Comparison of ENCODE assay signal across 9 cellular contexts in genomic region chr21:34582506-34583150, GRCh38. TPM values are rescaled to one million over a fixed set of nuclear protein-coding genes. Genes with fewer than 3 reads are reported as not detected.
DNase-seq lines count a peak whose midpoint lies in the region; ATAC-seq, FAIRE-seq and TF ChIP-seq lines count a peak whose summit lies in the region.
"Had no signal": no experiment of that assay in that cellular context is flagged by ENCODE, and none has a peak within 500 bp of the region (broad histone marks: within the 10 kb centered on the region; RNA-seq: fewer than 3 reads in every experiment).

No MANE protein-coding gene starts in this region.

- no peaks in the 10 kb centered on the region for H3K79me2 ChIP-seq in keratinocyte (ENCODE audit: control insufficient read depth, insufficient read depth, low read length)

- 90% methylated on average over 10 of the region's 10 CpGs for WGBS in body of pancreas, 2 donors
- WGBS in aorta, 2 donors: 79 to 84% methylated on average over 10 of the region's 10 CpGs

- H3K4me2 ChIP-seq in keratinocyte (ENCODE audit: control insufficient read depth, extremely low read depth, insufficient read depth, low read depth, low read length): peak overlapping the region; percentile 57

- peak; percentile 38 to 46 for ATAC-seq in activated T-cell treated with anti-CD3 and anti-CD28 coated beads, Interleukin-2, amount 50 U/mL, for 4 hours
- peak; percentile 77 for ATAC-seq in body of pancreas
- ATAC-seq in aorta (ENCODE audit: low FRiP score): peak; percentile 67
- ATAC-seq in HG03196 (IDR thresholded peaks at IDR 0.05; ENCODE audit: unreplicated experiment): no peak

- peak in 5 of 7 experiments; percentile 11 to 55 (median 50) for TF ChIP-seq CTCF in body of pancreas (IDR thresholded peaks at IDR 0.05)
- peak; percentile 51 to 75 (median 64) for TF ChIP-seq CTCF in keratinocyte (optimal IDR thresholded peaks at IDR 0.05 in 1 of 3, IDR thresholded peaks at IDR 0.05 in 1 of 3, conservative IDR thresholded peaks at IDR 0.05 in 1 of 3; ENCODE audit: extremely low read depth in 1 of 3, insufficient read depth in 2 of 3, low read length in 3 of 3)

- DNase-seq in activated T-cell treated with anti-CD3 and anti-CD28 coated beads, Interleukin-2, amount 50 U/mL, for 4 hours: no peak
- no peak for DNase-seq in activated T-cell treated with anti-CD3 and anti-CD28 coated beads, Interleukin-2, amount 50 U/mL, for 24 hours
- peak; percentile 58 to 60 for DNase-seq in Kasumi-1 (lab: John Stamatoyannopoulos, UW)
- no peak for DNase-seq in body of pancreas
- DNase-seq in keratinocyte (ENCODE audit: low read depth, low spot score): no peak
- DNase-seq in aorta: no peak
- no peak for DNase-seq in HK-2 (ENCODE audit: unreplicated experiment)

- no peak overlapping the region for H3K9ac ChIP-seq in keratinocyte (ENCODE audit: control insufficient read depth, extremely low read depth, insufficient read depth, low read length)

- H4K20me1 ChIP-seq in keratinocyte (ENCODE audit: control insufficient read depth, extremely low read depth, insufficient read depth, low read length): no peaks in the 10 kb centered on the region

- peaks cover 3% of the 10 kb centered on the region for H3K36me3 Mint-ChIP-seq in activated T-cell treated with anti-CD3 and anti-CD28 coated beads, Interleukin-2, amount 50 U/mL, for 4 hours (ENCODE audit: insufficient read depth)
- peaks cover 5% of the 10 kb centered on the region for H3K36me3 Mint-ChIP-seq in activated T-cell treated with anti-CD3 and anti-CD28 coated beads, Interleukin-2, amount 50 U/mL, for 24 hours (ENCODE audit: low read depth)

- H3K4me3 Mint-ChIP-seq in activated T-cell treated with anti-CD3 and anti-CD28 coated beads, Interleukin-2, amount 50 U/mL, for 4 hours: no peak overlapping the region
- no peak overlapping the region for H3K4me3 Mint-ChIP-seq in activated T-cell treated with anti-CD3 and anti-CD28 coated beads, Interleukin-2, amount 50 U/mL, for 24 hours
- H3K4me3 Mint-ChIP-seq: activated naive CD4-positive, alpha-beta T cell treated with anti-CD3 and anti-CD28 coated beads, Interleukin-2, amount 50 U/mL, for 24 hours had no signal

- H3K27me3 ChIP-seq in body of pancreas (no peaks in the 10 kb centered on the region), keratinocyte (ENCODE audit: control insufficient read depth, extremely low read depth, insufficient read depth, low read length) (no peaks in the 10 kb centered on the region), aorta (ENCODE audit: control insufficient read depth in 1 of 2, insufficient read depth in 2 of 2, low read length in 1 of 2) (no peaks in the 10 kb centered on the region)

- H3K27me3 Mint-ChIP-seq in activated T-cell treated with anti-CD3 and anti-CD28 coated beads, Interleukin-2, amount 50 U/mL, for 4 hours (ENCODE audit: low read depth): no peaks in the 10 kb centered on the region
- H3K27me3 Mint-ChIP-seq in activated T-cell treated with anti-CD3 and anti-CD28 coated beads, Interleukin-2, amount 50 U/mL, for 24 hours: no peaks in the 10 kb centered on the region
- H3K27me3 Mint-ChIP-seq: activated naive CD4-positive, alpha-beta T cell treated with anti-CD3 and anti-CD28 coated beads, Interleukin-2, amount 50 U/mL, for 24 hours had no signal

- no peak overlapping the region for H3K4me3 ChIP-seq in body of pancreas
- H3K4me3 ChIP-seq in keratinocyte (ENCODE audit: control insufficient read depth in 2 of 3, extremely low read depth in 1 of 3, insufficient read depth in 2 of 3, low read depth in 1 of 3, low read length in 3 of 3): no peak overlapping the region
- H3K4me3 ChIP-seq in aorta (ENCODE audit: low read length in 2 of 2): no peak overlapping the region

- dilution Hi-C loops in keratinocyte (cut with MboI; ENCODE audit: extremely low pct_ligation_motif_present, low sequenced_read_pairs): no loop called here

- FAIRE-seq in keratinocyte (lab: Jason Lieb, UNC): peak; percentile 93

- H3K36me3 ChIP-seq in body of pancreas (replicated peaks in 1 of 2; ENCODE audit: insufficient read depth in 1 of 2, low read depth in 2 of 2) (no peaks in the 10 kb centered on the region), keratinocyte (ENCODE audit: control insufficient read depth in 2 of 2, extremely low read depth in 1 of 2, insufficient read depth in 2 of 2, low read length in 2 of 2) (no peaks in the 10 kb centered on the region), aorta (ENCODE audit: control insufficient read depth in 1 of 2, insufficient read depth in 2 of 2, low read length in 1 of 2) (no peaks in the 10 kb centered on the region)

- H3K9me3 Mint-ChIP-seq in activated T-cell treated with anti-CD3 and anti-CD28 coated beads, Interleukin-2, amount 50 U/mL, for 4 hours: peaks cover 2% of the 10 kb centered on the region
- H3K9me3 Mint-ChIP-seq in activated T-cell treated with anti-CD3 and anti-CD28 coated beads, Interleukin-2, amount 50 U/mL, for 24 hours: no peaks in the 10 kb centered on the region

- peaks cover 4% of the 10 kb centered on the region for H3K4me1 Mint-ChIP-seq in activated T-cell treated with anti-CD3 and anti-CD28 coated beads, Interleukin-2, amount 50 U/mL, for 4 hours (ENCODE audit: low read depth)
- peaks cover 37% of the 10 kb centered on the region for H3K4me1 Mint-ChIP-seq in activated T-cell treated with anti-CD3 and anti-CD28 coated beads, Interleukin-2, amount 50 U/mL, for 24 hours (ENCODE audit: low read depth)

- peak overlapping the region; percentile 55 for H2AFZ ChIP-seq in keratinocyte (ENCODE audit: control insufficient read depth, low read length)

- no peak overlapping the region for H3K27ac ChIP-seq in body of pancreas
- H3K27ac ChIP-seq in keratinocyte (ENCODE audit: control insufficient read depth, insufficient read depth, low read length): no peak overlapping the region
- peak overlapping the region in 1 of 2 donors; percentile 52 for H3K27ac ChIP-seq in aorta (ENCODE audit: low read depth in 1 of 2, low read length in 2 of 2)

- H3K27ac Mint-ChIP-seq in activated T-cell treated with anti-CD3 and anti-CD28 coated beads, Interleukin-2, amount 50 U/mL, for 24 hours: no peak overlapping the region
- H3K27ac Mint-ChIP-seq: activated naive CD4-positive, alpha-beta T cell treated with anti-CD3 and anti-CD28 coated beads, Interleukin-2, amount 50 U/mL, for 24 hours had no signal

- no peak for TF ChIP-seq POLR2A in body of pancreas (IDR thresholded peaks at IDR 0.05)

- H3K9me3 ChIP-seq in body of pancreas (no peaks in the 10 kb centered on the region), keratinocyte (ENCODE audit: control insufficient read depth, low read depth, low read length) (no peaks in the 10 kb centered on the region), aorta (ENCODE audit: control insufficient read depth, low read length) (no peaks in the 10 kb centered on the region)

- intact Hi-C loops in body of pancreas (cut with DNase I) (no loop called here), aorta (cut with DNase I) (loop anchor here in 1 of 2 donors (5.0 kb wide), 1 partner anchor 35 kb away; no protein-coding TSS in a partner anchor)

- peaks cover 23% of the 10 kb centered on the region for H3K4me1 ChIP-seq in body of pancreas
- peaks cover 34% of the 10 kb centered on the region for H3K4me1 ChIP-seq in keratinocyte (ENCODE audit: control insufficient read depth, extremely low read depth, insufficient read depth, low read length)
- peaks cover 0 to 2% of the 10 kb centered on the region in 2 donors for H3K4me1 ChIP-seq in aorta (ENCODE audit: control insufficient read depth in 1 of 2, insufficient read depth in 2 of 2, low read length in 2 of 2)

- H3K9me1 ChIP-seq in keratinocyte (ENCODE audit: control insufficient read depth, extremely low read depth, insufficient read depth, low read length): no peaks in the 10 kb centered on the region

RNA-seq across cellular contexts. Expression of gene RCAN1, which starts 32.3 kb away (rescaled TPM):
- 10 to 100 TPM; 13.2 to 17.3 (median 17.3) TPM for total RNA-seq in activated T-cell treated with anti-CD3 and anti-CD28 coated beads, Interleukin-2, amount 50 U/mL, for 4 hours
- total RNA-seq in body of pancreas (10 to 100 TPM; 20.8 to 29.0 TPM), aorta (10 to 100 TPM; 52.3 to 99.9 TPM)
- polyA plus RNA-seq in keratinocyte (14.6 to 22.4 TPM (median 21.3 TPM) in 3 replicates), aorta (10 to 100 TPM; 24.4 to 28.7 TPM)
- polyA plus RNA-seq in keratinocyte (2011; ENCODE audit: low read depth): 16.3 TPM
- 14.4 and 18.3 TPM in 2 replicates for polyA plus RNA-seq in keratinocyte (2011; cell fraction: cytosol; rRNA removed)
- 19.4 and 21.4 TPM in 2 replicates for polyA plus RNA-seq in keratinocyte (2011; cell fraction: nucleus; rRNA removed)
- 17.4 and 28.5 TPM in 2 replicates for polyA plus RNA-seq in keratinocyte (2012; ENCODE audit: low replicate concordance)
- polyA minus RNA-seq in keratinocyte: 8.9 to 23.0 TPM (median 16.1 TPM) in 3 replicates
- polyA minus RNA-seq in keratinocyte (2011; cell fraction: cytosol; rRNA and poly(A)+ RNA removed): 10.0 TPM
- polyA minus RNA-seq in keratinocyte (2011; cell fraction: nucleus; rRNA and poly(A)+ RNA removed): 13.8 and 21.0 TPM in 2 replicates

Comparison
In these comparisons a context has a peak if more than half of its experiments do, and no peak if none do; other contexts are left out.
1. DNase-seq: peak in Kasumi-1 (2 of 2); none in activated T-cell treated with anti-CD3 and anti-CD28 coated beads, Interleukin-2, amount 50 U/mL, for 4 hours (single experiment), activated T-cell treated with anti-CD3 and anti-CD28 coated beads, Interleukin-2, amount 50 U/mL, for 24 hours (single experiment), body of pancreas (0 of 4), keratinocyte (single experiment), aorta (0 of 2) and HK-2 (single experiment).